Comparison of ENCODE assay signal across 13 cellular contexts in genomic region chr9:37507586-37508134, GRCh38.
"Had no signal": no experiment of that assay in that cellular context is flagged by ENCODE, and none has a peak within 500 bp of the region (broad histone marks: within the 10 kb centered on the region; RNA-seq: fewer than 3 reads in every experiment).

No MANE protein-coding gene starts in this region.

- H3K9me3 Mint-ChIP-seq: T-cell had no signal

- H3K4me1 ChIP-seq: ascending aorta, foreskin keratinocyte, pancreas, suprapubic skin, upper lobe of left lung had no signal

- DNase-seq: activated CD4-positive, alpha-beta T cell treated with anti-CD3 and anti-CD28 coated beads for 36 hours; esophagus squamous epithelium; foreskin keratinocyte; head of caudate nucleus; left ventricle myocardium superior; pancreas; T-cell; upper lobe of left lung; WERI-Rb-1 had no signal

- H3K27ac ChIP-seq: ascending aorta, esophagus squamous epithelium, foreskin keratinocyte, pancreas, skin epidermis, suprapubic skin, upper lobe of left lung, WERI-Rb-1 had no signal

- ATAC-seq: activated CD4-positive, alpha-beta T cell treated with anti-CD3 and anti-CD28 coated beads for 36 hours; foreskin keratinocyte; left ventricle myocardium superior; T-cell had no signal

- H3K9me3 ChIP-seq: ascending aorta, esophagus squamous epithelium, pancreas, suprapubic skin, upper lobe of left lung had no signal

- H3K4me3 Mint-ChIP-seq: activated CD4-positive, alpha-beta T cell treated with anti-CD3 and anti-CD28 coated beads for 36 hours; activated naive CD8-positive, alpha-beta T cell had no signal

- H3K27me3 ChIP-seq: ascending aorta, esophagus squamous epithelium, foreskin keratinocyte, pancreas, suprapubic skin, upper lobe of left lung had no signal

- H3K4me3 ChIP-seq: ascending aorta, esophagus squamous epithelium, pancreas, skin epidermis, suprapubic skin, upper lobe of left lung had no signal

- H3K27me3 Mint-ChIP-seq: activated CD4-positive, alpha-beta T cell treated with anti-CD3 and anti-CD28 coated beads for 36 hours; activated naive CD8-positive, alpha-beta T cell; T-cell had no signal

- H3K27ac Mint-ChIP-seq: activated CD4-positive, alpha-beta T cell treated with anti-CD3 and anti-CD28 coated beads for 36 hours; activated naive CD8-positive, alpha-beta T cell had no signal
